Comparison of ENCODE assay signal across 1 cellular context in the genomic region with DNA sequence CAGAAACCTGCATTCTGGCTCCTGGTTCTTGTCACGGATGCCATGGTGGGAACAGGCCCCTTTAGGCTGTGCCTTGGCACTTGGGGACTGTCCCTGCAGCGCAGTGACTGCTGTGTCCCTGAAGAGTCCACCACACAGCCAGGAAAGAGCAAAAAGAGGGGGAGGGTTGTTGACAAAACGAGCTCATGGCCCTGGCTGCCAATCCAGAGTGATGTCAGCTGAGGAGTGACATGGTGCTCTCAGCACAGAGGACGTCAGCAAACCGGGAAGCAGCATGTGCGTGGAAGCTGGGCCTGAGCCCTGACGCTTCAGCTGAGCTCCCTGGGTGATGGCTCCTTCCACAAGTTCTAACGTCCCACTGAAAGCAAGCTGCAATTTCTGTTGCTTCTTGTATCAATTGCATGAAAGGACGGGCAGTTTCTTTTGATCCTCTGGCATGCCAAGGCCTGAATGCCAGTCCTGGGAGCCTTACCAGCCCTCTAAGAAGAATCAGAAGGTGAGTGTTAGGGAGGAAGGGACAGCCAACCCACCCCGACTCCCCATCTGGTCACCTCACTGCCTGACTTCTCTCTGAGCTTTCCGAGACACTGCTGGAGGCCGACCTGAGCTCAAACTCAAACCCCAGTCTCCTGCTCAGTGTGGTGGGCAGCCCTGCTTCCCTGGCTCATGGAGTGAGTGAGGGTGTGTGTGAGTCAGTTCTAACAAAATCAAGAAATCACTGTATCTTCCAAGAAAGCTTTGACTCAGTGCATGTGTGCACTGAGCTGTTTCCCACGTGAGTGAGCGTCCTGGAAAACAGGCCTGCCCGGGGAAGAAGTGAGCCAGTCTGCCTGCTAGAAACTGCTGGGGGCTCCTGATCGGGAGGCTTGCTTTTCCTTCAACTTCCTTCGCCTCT.
TF ChIP-seq lines count a peak whose summit lies in the region.

No MANE protein-coding gene starts in this region.

TF ChIP-seq in K562, 482 proteins besides CTCF, POLR2A, EP300 and RAD21 (continued from another document):
- TF ChIP-seq STAG1 (CRISPR knock-in tag; IDR thresholded peaks at IDR 0.05; ENCODE audit: borderline replicate concordance) (0 out of 2 replicates have a peak, but pooled peaks have one; percentile 16), FOXA3 (CRISPR knock-in tag; conservative IDR thresholded peaks at IDR 0.05 in 1 of 2, IDR thresholded peaks at IDR 0.05 in 1 of 2) (peak in 1 of 2 experiments; percentile 89; a peak in 1 of 4 replicates), CREB1 (IDR thresholded peaks at IDR 0.05) (peak; percentile 81), CREB1 (CRISPR knock-in tag; IDR thresholded peaks at IDR 0.05) (peak; percentile 60), FOS (IDR thresholded peaks at IDR 0.05; ENCODE audit: extremely low read depth, insufficient read length) (no peak), CTBP1 (IDR thresholded peaks at IDR 0.05; ENCODE audit: borderline replicate concordance) (no peak), CREM (IDR thresholded peaks at IDR 0.05; ENCODE audit: low read depth) (peak; percentile 90), THRAP3 (IDR thresholded peaks at IDR 0.05; ENCODE audit: borderline replicate concordance) (no peak), SP1 (CRISPR knock-in tag; IDR thresholded peaks at IDR 0.05) (no peak)
- TF ChIP-seq, protein P1, sequence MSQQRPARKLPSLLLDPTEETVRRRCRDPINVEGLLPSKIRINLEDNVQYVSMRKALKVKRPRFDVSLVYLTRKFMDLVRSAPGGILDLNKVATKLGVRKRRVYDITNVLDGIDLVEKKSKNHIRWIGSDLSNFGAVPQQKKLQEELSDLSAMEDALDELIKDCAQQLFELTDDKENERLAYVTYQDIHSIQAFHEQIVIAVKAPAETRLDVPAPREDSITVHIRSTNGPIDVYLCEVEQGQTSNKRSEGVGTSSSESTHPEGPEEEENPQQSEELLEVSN (IDR thresholded peaks at IDR 0.05; ENCODE audit: borderline replicate concordance in 1 of 2, extremely low read depth in 1 of 2, insufficient read depth in 1 of 2, insufficient read length in 1 of 2, low read depth in 1 of 2, low read length in 1 of 2, poor library complexity in 1 of 2, severe bottlenecking in 1 of 2), result peak in 1 of 2 experiments; percentile 40
- TF ChIP-seq, protein P2, sequence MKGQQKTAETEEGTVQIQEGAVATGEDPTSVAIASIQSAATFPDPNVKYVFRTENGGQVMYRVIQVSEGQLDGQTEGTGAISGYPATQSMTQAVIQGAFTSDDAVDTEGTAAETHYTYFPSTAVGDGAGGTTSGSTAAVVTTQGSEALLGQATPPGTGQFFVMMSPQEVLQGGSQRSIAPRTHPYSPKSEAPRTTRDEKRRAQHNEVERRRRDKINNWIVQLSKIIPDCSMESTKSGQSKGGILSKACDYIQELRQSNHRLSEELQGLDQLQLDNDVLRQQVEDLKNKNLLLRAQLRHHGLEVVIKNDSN (CRISPR knock-in tag; IDR thresholded peaks at IDR 0.05), result peak; percentile 41; the same call in 1 of the 2 replicates
